ENCODE assay signal across 1 cellular context in genomic region chr15:73993211-73993994, GRCh38.
TF ChIP-seq lines count a peak whose summit lies in the region.

No MANE protein-coding gene starts in this region.

TF ChIP-seq in K562, 482 proteins besides CTCF, POLR2A, EP300 and RAD21 (continued from another document):
- TF ChIP-seq, protein P1, sequence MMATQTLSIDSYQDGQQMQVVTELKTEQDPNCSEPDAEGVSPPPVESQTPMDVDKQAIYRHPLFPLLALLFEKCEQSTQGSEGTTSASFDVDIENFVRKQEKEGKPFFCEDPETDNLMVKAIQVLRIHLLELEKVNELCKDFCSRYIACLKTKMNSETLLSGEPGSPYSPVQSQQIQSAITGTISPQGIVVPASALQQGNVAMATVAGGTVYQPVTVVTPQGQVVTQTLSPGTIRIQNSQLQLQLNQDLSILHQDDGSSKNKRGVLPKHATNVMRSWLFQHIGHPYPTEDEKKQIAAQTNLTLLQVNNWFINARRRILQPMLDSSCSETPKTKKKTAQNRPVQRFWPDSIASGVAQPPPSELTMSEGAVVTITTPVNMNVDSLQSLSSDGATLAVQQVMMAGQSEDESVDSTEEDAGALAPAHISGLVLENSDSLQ (IDR thresholded peaks at IDR 0.05) = peak; percentile 81
- no peak for TF ChIP-seq CCAR2 (IDR thresholded peaks at IDR 0.05; ENCODE audit: low read depth, low read length)
- TF ChIP-seq DPF2 (IDR thresholded peaks at IDR 0.05) = no peak
- no peak for TF ChIP-seq XRCC5 (IDR thresholded peaks at IDR 0.05; ENCODE audit: low read depth, low read length)
- TF ChIP-seq ZNF395 (CRISPR knock-in tag; IDR thresholded peaks at IDR 0.05) = no peak
- TF ChIP-seq HLTF (IDR thresholded peaks at IDR 0.05) = no peak
